In genomic region chr1:49622877-49623276, GRCh38 we compare ENCODE assay signal across 25 cellular contexts.
DNase-seq lines count a peak whose midpoint lies in the region; ATAC-seq and TF ChIP-seq lines count a peak whose summit lies in the region.
"Had no signal": no experiment of that assay in that cellular context is flagged by ENCODE, and none has a peak within 500 bp of the region (broad histone marks: within the 10 kb centered on the region; RNA-seq: fewer than 3 reads in every experiment).

No MANE protein-coding gene starts in this region.

- no peaks in the 10 kb centered on the region for H3K27me3 Mint-ChIP-seq in activated CD8-positive, alpha-beta memory T cell treated with anti-CD3 and anti-CD28 coated beads, Interleukin-2, amount 10 ng/mL, durations not matched to agents 7 days and 5 days
- no peaks in the 10 kb centered on the region; the same call in 1 of the 2 replicates for H3K27me3 Mint-ChIP-seq in H9 (ENCODE audit: low read depth)
- H3K27me3 Mint-ChIP-seq in naive thymus-derived CD4-positive, alpha-beta T cell, result no peaks in the 10 kb centered on the region
- H3K27me3 Mint-ChIP-seq: B cell; CD4-positive, alpha-beta memory T cell; CD4-positive, CD25-positive, alpha-beta regulatory T cell; CD8-positive, alpha-beta memory T cell had no signal

- H4K91ac ChIP-seq in H9 (ENCODE audit: insufficient read length, low read depth, low read length), result no peak overlapping the region

- no peak overlapping the region for H2BK120ac ChIP-seq in H9 (ENCODE audit: low read depth, low read length, poor library complexity, severe bottlenecking)

- no peak overlapping the region for H3K4me2 ChIP-seq in H9 (ENCODE audit: insufficient read depth, insufficient read length, low read length)
- H3K4me2 ChIP-seq: A549, BLaER1 had no signal

- H2BK20ac ChIP-seq in H9 (ENCODE audit: low read depth, low read length, poor library complexity, severe bottlenecking), result no peak overlapping the region

- TF ChIP-seq CTCF in BE2C (IDR thresholded peaks at IDR 0.05; ENCODE audit: low read depth, low read length) (no peak), H9 (conservative IDR thresholded peaks at IDR 0.05) (no peak)

- H3K9me3 Mint-ChIP-seq in activated CD8-positive, alpha-beta memory T cell treated with anti-CD3 and anti-CD28 coated beads, Interleukin-2, amount 10 ng/mL, durations not matched to agents 7 days and 5 days (ENCODE audit: low read depth), result peaks cover 3% of the 10 kb centered on the region
- peaks cover 87% of the 10 kb centered on the region in 2 experiments for H3K9me3 Mint-ChIP-seq in H9
- peaks cover 0 to 33% (median 10%) of the 10 kb centered on the region in 11 donors for H3K9me3 Mint-ChIP-seq in naive thymus-derived CD4-positive, alpha-beta T cell

- no peak overlapping the region for H2AFZ ChIP-seq in H9 (ENCODE audit: low read length)

- H3K4me1 ChIP-seq in BE2C, result peaks cover 2% of the 10 kb centered on the region; the same call in 1 of the 2 replicates
- no peaks in the 10 kb centered on the region for H3K4me1 ChIP-seq in H9 (ENCODE audit: insufficient read depth, low read length)
- H3K4me1 ChIP-seq in naive thymus-derived CD4-positive, alpha-beta T cell (ENCODE audit: control insufficient read depth in 2 of 2, insufficient read depth in 2 of 2, low read length in 2 of 2), result no peaks in the 10 kb centered on the region
- H3K4me1 ChIP-seq: A549, BLaER1 had no signal

- DNase-seq in BE2C (peak; percentile 3), SK-N-MC (ENCODE audit: low read depth, low spot score) (no peak), H9 (no peak)
- no peak for DNase-seq in activated CD8-positive, alpha-beta memory T cell treated with anti-CD3 and anti-CD28 coated beads, Interleukin-2, amount 10 ng/mL, durations not matched to agents 7 days and 5 days
- DNase-seq in naive thymus-derived CD4-positive, alpha-beta T cell, result no peak
- DNase-seq: AML-193; C1 segment of cervical spinal cord; CD4-positive, alpha-beta memory T cell; CD4-positive, CD25-positive, alpha-beta regulatory T cell; CD8-positive, alpha-beta memory T cell; COR-L47; DMS 273 treated with DMSO at 0.1 percent for 48 hours; DMS153; DMS53; DMS79; DND-41; EL; GDM1 had no signal

- no peak overlapping the region for H2AK5ac ChIP-seq in H9 (ENCODE audit: insufficient read length, low read length)

- H3K27ac ChIP-seq in SK-N-MC (peak overlapping the region; percentile 75), H9 (ENCODE audit: insufficient read length, low read depth, low read length) (no peak overlapping the region)
- H3K27ac ChIP-seq in naive thymus-derived CD4-positive, alpha-beta T cell (ENCODE audit: low read depth, low read length), result no peak overlapping the region
- H3K27ac ChIP-seq: 22Rv1, A549, BLaER1 had no signal

- no peak overlapping the region for H3K14ac ChIP-seq in H9 (ENCODE audit: insufficient read depth, low read length)

- no peak overlapping the region for H3K4me3 Mint-ChIP-seq in activated CD8-positive, alpha-beta memory T cell treated with anti-CD3 and anti-CD28 coated beads, Interleukin-2, amount 10 ng/mL, durations not matched to agents 7 days and 5 days
- no peak overlapping the region for H3K4me3 Mint-ChIP-seq in H9
- H3K4me3 Mint-ChIP-seq in naive thymus-derived CD4-positive, alpha-beta T cell, result no peak overlapping the region
- H3K4me3 Mint-ChIP-seq: B cell; CD14-positive monocyte; CD4-positive, alpha-beta memory T cell; CD4-positive, CD25-positive, alpha-beta regulatory T cell; CD8-positive, alpha-beta memory T cell had no signal

- POLR2A ChIA-PET in naive thymus-derived CD4-positive, alpha-beta T cell (lab: Charles Lee), result no interaction called here

- no peaks in the 10 kb centered on the region for H3K79me2 ChIP-seq in H9 (ENCODE audit: insufficient read depth, low read length)

- H3K56ac ChIP-seq in H9 (ENCODE audit: insufficient read length, low read depth, low read length), result no peak overlapping the region

- H3K9me3 ChIP-seq in BE2C, result no peaks in the 10 kb centered on the region
- no peaks in the 10 kb centered on the region for H3K9me3 ChIP-seq in SK-N-MC (ENCODE audit: low read depth, low read length)
- H3K9me3 ChIP-seq in H9 (ENCODE audit: control insufficient read depth, low read depth, low read length), result peaks cover 70% of the 10 kb centered on the region
- H3K9me3 ChIP-seq in naive thymus-derived CD4-positive, alpha-beta T cell (ENCODE audit: control insufficient read depth in 2 of 3, low read length in 3 of 3), result no peaks in the 10 kb centered on the region
- H3K9me3 ChIP-seq: A549 had no signal

- H3K23ac ChIP-seq in H9 (ENCODE audit: insufficient read length, low read depth, low read length), result no peak overlapping the region

- H4K20me1 ChIP-seq in H9 (ENCODE audit: control insufficient read depth, insufficient read depth, insufficient read length), result no peaks in the 10 kb centered on the region
- H4K20me1 ChIP-seq: BLaER1 had no signal

- H3K36me3 Mint-ChIP-seq in activated CD8-positive, alpha-beta memory T cell treated with anti-CD3 and anti-CD28 coated beads, Interleukin-2, amount 10 ng/mL, durations not matched to agents 7 days and 5 days, result no peaks in the 10 kb centered on the region
- H3K36me3 Mint-ChIP-seq in H9 (ENCODE audit: insufficient read depth in 1 of 3, low read depth in 3 of 3), result peaks cover 0 to 17% (median 9%) of the 10 kb centered on the region in 3 experiments; a peak in 5 of 7 replicates
- H3K36me3 Mint-ChIP-seq in naive thymus-derived CD4-positive, alpha-beta T cell, result no peaks in the 10 kb centered on the region
- H3K36me3 Mint-ChIP-seq: CD14-positive monocyte; CD4-positive, alpha-beta memory T cell; CD4-positive, CD25-positive, alpha-beta regulatory T cell; CD8-positive, alpha-beta memory T cell had no signal

- no CpG with 5 or more reads among the region's 3 CpGs for WGBS in H9 (ENCODE audit: extremely low coverage, insufficient read length, low lambda C conversion rate)

- H3T11ph ChIP-seq in H9 (ENCODE audit: low read length), result no peak overlapping the region

- H3K9ac ChIP-seq in SK-N-MC (ENCODE audit: insufficient read length) (peak overlapping the region; percentile 45), H9 (ENCODE audit: extremely low read depth, insufficient read length, low read length) (no peak overlapping the region)
- H3K9ac ChIP-seq: BLaER1 had no signal

- peak; percentile 65 for ATAC-seq in SK-N-SH treated with all-trans-retinoic acid at 6 μM for 48 hours
- ATAC-seq in activated CD8-positive, alpha-beta memory T cell treated with anti-CD3 and anti-CD28 coated beads, Interleukin-2, amount 10 ng/mL, durations not matched to agents 7 days and 5 days, result no peak
- ATAC-seq in naive thymus-derived CD4-positive, alpha-beta T cell, result no peak
- ATAC-seq: A549, GM12878 had no signal

- no peak overlapping the region for H3K27ac Mint-ChIP-seq in activated CD8-positive, alpha-beta memory T cell treated with anti-CD3 and anti-CD28 coated beads, Interleukin-2, amount 10 ng/mL, durations not matched to agents 7 days and 5 days
- no peak overlapping the region for H3K27ac Mint-ChIP-seq in H9
- no peak overlapping the region for H3K27ac Mint-ChIP-seq in naive thymus-derived CD4-positive, alpha-beta T cell
- H3K27ac Mint-ChIP-seq: B cell; CD14-positive monocyte; CD4-positive, alpha-beta memory T cell; CD4-positive, CD25-positive, alpha-beta regulatory T cell; CD8-positive, alpha-beta memory T cell had no signal

- H4K5ac ChIP-seq in H9 (ENCODE audit: insufficient read length, low read depth, low read length), result no peak overlapping the region

- H2BK5ac ChIP-seq in H9 (ENCODE audit: insufficient read length, low read length), result no peak overlapping the region

- H3K36me3 ChIP-seq in BE2C (no peaks in the 10 kb centered on the region), SK-N-MC (ENCODE audit: insufficient read depth, low read length) (no peaks in the 10 kb centered on the region)
- H3K36me3 ChIP-seq in naive thymus-derived CD4-positive, alpha-beta T cell (ENCODE audit: control insufficient read depth in 2 of 3, insufficient read depth in 3 of 3, low read length in 3 of 3), result no peaks in the 10 kb centered on the region
- H3K36me3 ChIP-seq: BLaER1 had no signal

- H3K18ac ChIP-seq in H9 (ENCODE audit: insufficient read length, low read depth, low read length), result no peak overlapping the region

- no peaks in the 10 kb centered on the region for H3K79me1 ChIP-seq in H9 (ENCODE audit: insufficient read depth, low read depth, low read length, poor library complexity, severe bottlenecking)

- H3K4me1 Mint-ChIP-seq in activated CD8-positive, alpha-beta memory T cell treated with anti-CD3 and anti-CD28 coated beads, Interleukin-2, amount 10 ng/mL, durations not matched to agents 7 days and 5 days, result no peaks in the 10 kb centered on the region
- no peaks in the 10 kb centered on the region for H3K4me1 Mint-ChIP-seq in H9
- no peaks in the 10 kb centered on the region for H3K4me1 Mint-ChIP-seq in naive thymus-derived CD4-positive, alpha-beta T cell
- H3K4me1 Mint-ChIP-seq: B cell; CD14-positive monocyte; CD4-positive, alpha-beta memory T cell; CD4-positive, CD25-positive, alpha-beta regulatory T cell; CD8-positive, alpha-beta memory T cell had no signal

- no peak overlapping the region for H3K4ac ChIP-seq in H9 (ENCODE audit: low read depth, low read length)

- no peak overlapping the region for H3K4me3 ChIP-seq in BE2C (ENCODE audit: low read depth, low read length)
- peak overlapping the region; percentile 29 for H3K4me3 ChIP-seq in SK-N-MC
- no peak overlapping the region for H3K4me3 ChIP-seq in naive thymus-derived CD4-positive, alpha-beta T cell (ENCODE audit: low read length)
- H3K4me3 ChIP-seq: A549, BLaER1, GM12878 had no signal

- CTCF ChIA-PET in activated CD8-positive, alpha-beta memory T cell treated with anti-CD3 and anti-CD28 coated beads, Interleukin-2, amount 10 ng/mL, durations not matched to agents 7 days and 5 days (lab: Charles Lee), result no interaction called here
- CTCF ChIA-PET in naive thymus-derived CD4-positive, alpha-beta T cell (lab: Charles Lee), result no interaction called here

- H3K23me2 ChIP-seq in H9 (ENCODE audit: insufficient read length, low read depth, low read length, poor library complexity, severe bottlenecking), result no peaks in the 10 kb centered on the region

- H2BK15ac ChIP-seq in H9 (ENCODE audit: low read depth, low read length), result no peak overlapping the region

- intact Hi-C loops in naive thymus-derived CD4-positive, alpha-beta T cell (cut with micrococcal nuclease), result no loop called here

- H2BK12ac ChIP-seq in H9 (ENCODE audit: insufficient read length, low read depth, low read length), result no peak overlapping the region

- H4K8ac ChIP-seq in H9 (replicated peaks; ENCODE audit: insufficient read length, low read depth, low read length), result no peak overlapping the region

- H3K27me3 ChIP-seq in BE2C (no peaks in the 10 kb centered on the region), H9 (ENCODE audit: insufficient read depth, low read length) (no peaks in the 10 kb centered on the region)
- H3K27me3 ChIP-seq in naive thymus-derived CD4-positive, alpha-beta T cell (ENCODE audit: control insufficient read depth in 2 of 2, insufficient read depth in 2 of 2, low read length in 2 of 2), result no peaks in the 10 kb centered on the region
- H3K27me3 ChIP-seq: BLaER1 had no signal

TF ChIP-seq in SK-N-SH treated with all-trans-retinoic acid at 6 μM for 48 hours, 23 proteins besides CTCF, POLR2A, EP300 and RAD21:
- TF ChIP-seq ISL1 (CRISPR knock-in tag; IDR thresholded peaks at IDR 0.05) (peak; percentile 47), ZNF8 (CRISPR knock-in tag; IDR thresholded peaks at IDR 0.05) (no peak)
